9 cellular contexts compared by ENCODE assay signal in genomic region chr9:129037767-129038098, GRCh38. TPM values are rescaled to one million over a fixed set of nuclear protein-coding genes. Genes with fewer than 3 reads are reported as not detected.
DNase-seq lines count a peak whose midpoint lies in the region; ATAC-seq, FAIRE-seq and TF ChIP-seq lines count a peak whose summit lies in the region.
"Had no signal": no experiment of that assay in that cellular context is flagged by ENCODE, and none has a peak within 500 bp of the region (broad histone marks: within the 10 kb centered on the region; RNA-seq: fewer than 3 reads in every experiment).

No MANE protein-coding gene starts in this region.

- ATAC-seq in activated CD8-positive, alpha-beta memory T cell treated with anti-CD3 and anti-CD28 coated beads, Interleukin-2, amount 10 ng/mL, durations not matched to agents 7 days and 5 days, result no peak

- TF ChIP-seq POLR2A in breast epithelium (IDR thresholded peaks at IDR 0.05) (no peak), GM12892 (IDR thresholded peaks at IDR 0.05; ENCODE audit: low read depth, low read length) (no peak)

- DNase-seq in activated CD8-positive, alpha-beta memory T cell treated with anti-CD3 and anti-CD28 coated beads, Interleukin-2, amount 10 ng/mL, durations not matched to agents 7 days and 5 days, result no peak
- DNase-seq in activated CD8-positive, alpha-beta memory T cell treated with anti-CD3 and anti-CD28 coated beads for 24 hours, result no peak
- DNase-seq in breast epithelium (ENCODE audit: low spot score in 2 of 2), result no peak
- peak; percentile 1 for DNase-seq in medulla oblongata (ENCODE audit: extremely low spot score)
- peak in 1 of 2 donors; percentile 41 for DNase-seq in tibial artery
- no peak for DNase-seq in GM12892 (ENCODE audit: insufficient read length)
- no peak for DNase-seq in WERI-Rb-1
- DNase-seq in hippocampal formation (lab: John Stamatoyannopoulos, UW), result no peak
- DNase-seq: NCI-H226 had no signal

- peaks cover 24% of the 10 kb centered on the region for H3K4me1 Mint-ChIP-seq in activated CD8-positive, alpha-beta memory T cell treated with anti-CD3 and anti-CD28 coated beads, Interleukin-2, amount 10 ng/mL, durations not matched to agents 7 days and 5 days

- H3K27ac Mint-ChIP-seq in activated CD8-positive, alpha-beta memory T cell treated with anti-CD3 and anti-CD28 coated beads, Interleukin-2, amount 10 ng/mL, durations not matched to agents 7 days and 5 days, result no peak overlapping the region

- no peaks in the 10 kb centered on the region for H3K9me3 Mint-ChIP-seq in activated CD8-positive, alpha-beta memory T cell treated with anti-CD3 and anti-CD28 coated beads, Interleukin-2, amount 10 ng/mL, durations not matched to agents 7 days and 5 days (ENCODE audit: low read depth)

- CTCF ChIA-PET in activated CD8-positive, alpha-beta memory T cell treated with anti-CD3 and anti-CD28 coated beads, Interleukin-2, amount 10 ng/mL, durations not matched to agents 7 days and 5 days (lab: Charles Lee), result no interaction called here

- no peak for TF ChIP-seq CTCF in breast epithelium (IDR thresholded peaks at IDR 0.05)
- no peak for TF ChIP-seq CTCF in tibial artery (IDR thresholded peaks at IDR 0.05)
- no peak for TF ChIP-seq CTCF in WERI-Rb-1 (IDR thresholded peaks at IDR 0.05; ENCODE audit: low read depth, low read length)

- H3K4me3 ChIP-seq in breast epithelium (peak overlapping the region; percentile 72 to 94 (median 90)), tibial artery (peak overlapping the region; percentile 87 to 100), WERI-Rb-1 (ENCODE audit: low read depth, low read length) (no peak overlapping the region)

- peaks cover 7% of the 10 kb centered on the region for H3K36me3 Mint-ChIP-seq in activated CD8-positive, alpha-beta memory T cell treated with anti-CD3 and anti-CD28 coated beads, Interleukin-2, amount 10 ng/mL, durations not matched to agents 7 days and 5 days

- FAIRE-seq in GM12892 (lab: Jason Lieb, UNC), result no peak

- peak overlapping the region; percentile 93 for H3K4me3 Mint-ChIP-seq in activated CD8-positive, alpha-beta memory T cell treated with anti-CD3 and anti-CD28 coated beads, Interleukin-2, amount 10 ng/mL, durations not matched to agents 7 days and 5 days

- peak overlapping the region; percentile 22 to 79 for H3K27ac ChIP-seq in breast epithelium
- H3K27ac ChIP-seq in tibial artery, result peak overlapping the region; percentile 22 to 74
- no peak overlapping the region for H3K27ac ChIP-seq in WERI-Rb-1

- H3K36me3 ChIP-seq in breast epithelium (peaks cover 5% of the 10 kb centered on the region), tibial artery (peaks cover 21 to 25% (median 24%) of the 10 kb centered on the region in 3 donors), WERI-Rb-1 (peaks cover 27% of the 10 kb centered on the region)

- no peaks in the 10 kb centered on the region for H3K9me3 ChIP-seq in breast epithelium
- no peaks in the 10 kb centered on the region for H3K9me3 ChIP-seq in tibial artery
- no peaks in the 10 kb centered on the region for H3K9me3 ChIP-seq in WERI-Rb-1 (ENCODE audit: severe bottlenecking)

- H3K27me3 ChIP-seq in breast epithelium (no peaks in the 10 kb centered on the region), tibial artery (no peaks in the 10 kb centered on the region), WERI-Rb-1 (ENCODE audit: insufficient read depth, low read depth, severe bottlenecking) (no peaks in the 10 kb centered on the region)

- H3K4me1 ChIP-seq in breast epithelium (peaks cover 7 to 13% of the 10 kb centered on the region in 2 donors), tibial artery (peaks cover 0 to 29% (median 18%) of the 10 kb centered on the region in 4 donors)

- no peaks in the 10 kb centered on the region for H3K27me3 Mint-ChIP-seq in activated CD8-positive, alpha-beta memory T cell treated with anti-CD3 and anti-CD28 coated beads, Interleukin-2, amount 10 ng/mL, durations not matched to agents 7 days and 5 days

- intact Hi-C loops in breast epithelium (cut with DNase I; ENCODE audit: low total_unique reads), result no loop called here
- intact Hi-C loops in tibial artery (cut with DNase I; ENCODE audit: low total_unique reads), result no loop called here

RNA-seq across cellular contexts. Expression of gene MIGA2, which starts 1.3 kb away (rescaled TPM):
- 10 to 100 TPM; 39.3 to 51.3 TPM for total RNA-seq in activated CD8-positive, alpha-beta memory T cell treated with anti-CD3 and anti-CD28 coated beads, Interleukin-2, amount 10 ng/mL, durations not matched to agents 7 days and 5 days
- total RNA-seq in breast epithelium, result 10 to 100 TPM; 25.3 to 28.8 (median 27.9) TPM
- polyA plus RNA-seq in GM12892 (2012; ENCODE audit: missing spikeins), result 8.0 TPM

RNA-seq across cellular contexts. Expression of gene SH3GLB2, which starts 9.6 kb away (rescaled TPM):
- total RNA-seq in activated CD8-positive, alpha-beta memory T cell treated with anti-CD3 and anti-CD28 coated beads, Interleukin-2, amount 10 ng/mL, durations not matched to agents 7 days and 5 days, result 10 to 100 TPM; 76.8 to 93.4 TPM
- 100 to 1,000 TPM in 2 of 3 donors, 10 to 100 TPM in 1; 59.2 to 227 (median 150) TPM for total RNA-seq in breast epithelium
- 41.0 TPM for polyA plus RNA-seq in GM12892 (2012; ENCODE audit: missing spikeins)

RNA-seq across cellular contexts. Expression of gene DOLPP1, which starts 43.2 kb away (rescaled TPM):
- 10 to 100 TPM; 18.5 to 23.7 TPM for total RNA-seq in activated CD8-positive, alpha-beta memory T cell treated with anti-CD3 and anti-CD28 coated beads, Interleukin-2, amount 10 ng/mL, durations not matched to agents 7 days and 5 days
- 1 to 10 TPM; 5.6 to 9.2 (median 8.6) TPM for total RNA-seq in breast epithelium
- 5.1 TPM for polyA plus RNA-seq in GM12892 (2012; ENCODE audit: missing spikeins)
